ENCODE assay signal across 27 cellular contexts in the genomic region with DNA sequence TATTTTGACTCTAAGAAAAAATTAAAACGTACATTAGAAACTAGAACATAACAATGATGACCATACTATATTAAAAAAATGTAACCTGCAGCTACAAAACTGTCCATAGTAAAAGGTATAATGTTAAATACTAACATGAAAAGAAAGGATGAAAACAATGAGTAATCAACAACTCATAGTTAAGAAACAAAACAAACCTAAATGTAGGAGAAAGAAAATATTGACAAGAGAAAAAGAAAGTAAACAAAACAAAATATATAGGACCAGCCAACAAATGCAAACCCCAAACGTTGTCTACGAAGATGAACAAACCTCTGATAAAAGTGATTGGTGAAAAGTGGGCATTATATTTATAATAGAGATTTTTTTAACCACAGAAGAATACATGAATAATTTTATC.
"Had no signal": no experiment of that assay in that cellular context is flagged by ENCODE, and none has a peak within 500 bp of the region (broad histone marks: within the 10 kb centered on the region; RNA-seq: fewer than 3 reads in every experiment).

No MANE protein-coding gene starts in this region.

- H3K36me3 ChIP-seq: colonic mucosa, esophagus muscularis mucosa, esophagus squamous epithelium, gastrocnemius medialis, gastroesophageal sphincter, heart left ventricle, heart right ventricle had no signal

- DNase-seq: colonic mucosa; cortex of kidney; dermis blood vessel endothelial cell; dorsolateral prefrontal cortex; effector CD4-positive, alpha-beta T cell; effector CD8-positive, alpha-beta T cell; effector memory CD4-positive, alpha-beta T cell; effector memory CD8-positive, alpha-beta T cell; endodermal cell; erythroblast; esophagus squamous epithelium; foreskin fibroblast; foreskin keratinocyte; foreskin melanocyte; gastrocnemius medialis; glutamatergic neuron; head of caudate nucleus; heart left ventricle; heart right ventricle had no signal

- H3K4me3 ChIP-seq: colonic mucosa, coronary artery, dorsolateral prefrontal cortex, esophagus muscularis mucosa, esophagus squamous epithelium, gastrocnemius medialis, gastroesophageal sphincter, heart left ventricle, heart right ventricle had no signal

- H3K4me1 ChIP-seq: colonic mucosa, esophagus muscularis mucosa, esophagus squamous epithelium, foreskin keratinocyte, gastrocnemius medialis, gastroesophageal sphincter, heart left ventricle had no signal

- FAIRE-seq: endometrium, endothelial cell of umbilical vein had no signal

- H3K27ac ChIP-seq: colonic mucosa, coronary artery, dorsolateral prefrontal cortex, epithelial cell of prostate, esophagus muscularis mucosa, esophagus squamous epithelium, foreskin keratinocyte, gastrocnemius medialis, gastroesophageal sphincter, heart left ventricle, heart right ventricle had no signal

- H3K27ac Mint-ChIP-seq: dendritic cell treated with granulocyte-macrophage colony-stimulating factor and Interleukin-4, amounts not matched to agents 40 ng/mL and 50 ng/mL, for 4 days; effector memory CD8-positive, alpha-beta T cell; endodermal cell had no signal

- H3K9me3 ChIP-seq: colonic mucosa, esophagus muscularis mucosa, esophagus squamous epithelium, gastrocnemius medialis, gastroesophageal sphincter, heart left ventricle had no signal

- H3K4me3 Mint-ChIP-seq: dendritic cell treated with granulocyte-macrophage colony-stimulating factor and Interleukin-4, amounts not matched to agents 40 ng/mL and 50 ng/mL, for 4 days; effector memory CD8-positive, alpha-beta T cell; endodermal cell had no signal

- H3K9me3 Mint-ChIP-seq: dendritic cell treated with granulocyte-macrophage colony-stimulating factor and Interleukin-4, amounts not matched to agents 40 ng/mL and 50 ng/mL, for 4 days; effector memory CD8-positive, alpha-beta T cell; endodermal cell had no signal

- H3K27me3 ChIP-seq: colonic mucosa, esophagus muscularis mucosa, esophagus squamous epithelium, foreskin keratinocyte, gastrocnemius medialis, gastroesophageal sphincter, heart left ventricle, heart right ventricle had no signal

- H3K27me3 Mint-ChIP-seq: dendritic cell treated with granulocyte-macrophage colony-stimulating factor and Interleukin-4, amounts not matched to agents 40 ng/mL and 50 ng/mL, for 4 days had no signal

- ATAC-seq: effector memory CD8-positive, alpha-beta T cell; esophagus mucosa; foreskin keratinocyte; gastrocnemius medialis; gastroesophageal sphincter; heart left ventricle; heart right ventricle had no signal
